Comparison of ENCODE assay signal across 8 cellular contexts in genomic region chr20:33947709-33948295, GRCh38. TPM values are rescaled to one million over a fixed set of nuclear protein-coding genes. Genes with fewer than 3 reads are reported as not detected.
A peak's percentile ranks its signal among the peaks of the same experiment; 100 is the strongest.
DNase-seq lines count a peak whose midpoint lies in the region; ATAC-seq and TF ChIP-seq lines count a peak whose summit lies in the region.

No MANE protein-coding gene starts in this region.

- POLR2A ChIA-PET in MCF 10A (lab: Yijun Ruan, JAX), result no interaction called here

- H3K27ac ChIP-seq in breast epithelium (no peak overlapping the region), fibroblast of lung (ENCODE audit: insufficient read depth, low read length) (no peak overlapping the region), spleen (no peak overlapping the region)

- H3K4me1 ChIP-seq in breast epithelium (no peaks in the 10 kb centered on the region), fibroblast of lung (ENCODE audit: control insufficient read depth, extremely low read depth, insufficient read depth, low read length) (no peaks in the 10 kb centered on the region), spleen (no peaks in the 10 kb centered on the region)

- H3K27ac Mint-ChIP-seq in MCF 10A (ENCODE audit: low read depth, unreplicated experiment), result no peak overlapping the region

- H3K4me1 Mint-ChIP-seq in MCF 10A (ENCODE audit: insufficient read depth, unreplicated experiment), result peaks cover 9% of the 10 kb centered on the region

- intact Hi-C loops in MCF 10A (cut with micrococcal nuclease), result loop anchor here (5.0 kb wide), 1 partner anchor 44 kb away; the partner anchor contains the start of gene RALY
- intact Hi-C loops in breast epithelium (cut with DNase I; ENCODE audit: low total_unique reads), result loop anchor here (5.0 kb wide), 1 partner anchor 89 kb away; no protein-coding TSS in a partner anchor
- intact Hi-C loops in spleen (cut with DNase I; ENCODE audit: low total_unique reads), result no loop called here

- H3K36me3 ChIP-seq in breast epithelium (no peaks in the 10 kb centered on the region), fibroblast of lung (ENCODE audit: control insufficient read depth, insufficient read depth, low read length) (no peaks in the 10 kb centered on the region), spleen (no peaks in the 10 kb centered on the region)

- H3K79me2 ChIP-seq in fibroblast of lung (ENCODE audit: control insufficient read depth, insufficient read depth, low read length), result no peaks in the 10 kb centered on the region

- TF ChIP-seq POLR2A in breast epithelium (IDR thresholded peaks at IDR 0.05), result no peak
- no peak for TF ChIP-seq POLR2A in spleen (IDR thresholded peaks at IDR 0.05)

- 46 to 51% (median 49%) methylated on average over 2 of the region's 2 CpGs for WGBS in spleen, 5 donors

- TF ChIP-seq CTCF in MCF 10A (IDR thresholded peaks at IDR 0.05; ENCODE audit: unreplicated experiment) (peak; percentile 63), breast epithelium (IDR thresholded peaks at IDR 0.05) (no peak), fibroblast of lung (conservative IDR thresholded peaks at IDR 0.05 in 1 of 2, IDR thresholded peaks at IDR 0.05 in 1 of 2; ENCODE audit: low read depth in 1 of 2, low read length in 2 of 2) (peak; percentile 33 to 45), spleen (IDR thresholded peaks at IDR 0.05 in 8 of 11, conservative IDR thresholded peaks at IDR 0.05 in 3 of 11) (peak in 7 of 11 experiments; percentile 33 to 56 (median 46))

- H3K27me3 ChIP-seq in breast epithelium, result no peaks in the 10 kb centered on the region
- H3K27me3 ChIP-seq in fibroblast of lung (ENCODE audit: control insufficient read depth, insufficient read depth, low read length), result peaks cover 2% of the 10 kb centered on the region
- no peaks in the 10 kb centered on the region for H3K27me3 ChIP-seq in spleen (replicated peaks in 1 of 7)

- H3K9me3 Mint-ChIP-seq in MCF 10A (ENCODE audit: unreplicated experiment), result peaks cover 11% of the 10 kb centered on the region

- no peaks in the 10 kb centered on the region for H4K20me1 ChIP-seq in fibroblast of lung (ENCODE audit: control insufficient read depth, extremely low read depth, insufficient read depth, low read length)

- BruUV-seq in MCF 10A (replicated peaks; lab: Mats Ljungman, UMichigan), result no TSS peak

- no peak overlapping the region for H3K4me3 Mint-ChIP-seq in MCF 10A (ENCODE audit: unreplicated experiment)

- H3K9ac ChIP-seq in fibroblast of lung (ENCODE audit: insufficient read depth, low read length), result no peak overlapping the region

- ATAC-seq in GM21515 (IDR thresholded peaks at IDR 0.05; ENCODE audit: unreplicated experiment) (no peak), HG02763 (IDR thresholded peaks at IDR 0.05; ENCODE audit: unreplicated experiment) (no peak)

- no peak overlapping the region for H3K4me3 ChIP-seq in breast epithelium
- H3K4me3 ChIP-seq in fibroblast of lung (replicated peaks in 1 of 4; ENCODE audit: control extremely low read depth in 1 of 4, insufficient read depth in 1 of 4, low read depth in 3 of 4, low read length in 4 of 4), result no peak overlapping the region
- H3K4me3 ChIP-seq in spleen, result no peak overlapping the region

- CTCF ChIA-PET in MCF 10A (lab: Yijun Ruan, JAX), result interaction anchor here (0.9 kb wide), 1 partner anchor 16 kb away, joined by 3 read pairs; no protein-coding TSS in a partner anchor

- DNase-seq in MCF 10A (ENCODE audit: unreplicated experiment) (peak; percentile 62), breast epithelium (ENCODE audit: low spot score in 2 of 2) (no peak), NCI-H2196 (lab: John Stamatoyannopoulos, UW; ENCODE audit: unreplicated experiment) (peak; percentile 42), fibroblast of lung (ENCODE audit: low read depth in 2 of 2) (peak; percentile 6 to 45), spleen (no peak)
- DNase-seq in activated CD4-positive, alpha-beta T cell treated with anti-CD3 and anti-CD28 coated beads, Interleukin-2, amount 50 U/mL, for 4 hours, result peak; percentile 9 to 11

- H3K4me2 ChIP-seq in fibroblast of lung (ENCODE audit: extremely low read depth, insufficient read depth, low read length), result no peak overlapping the region

- no peak overlapping the region for H2AFZ ChIP-seq in fibroblast of lung (ENCODE audit: low read length)

- H3K36me3 Mint-ChIP-seq in MCF 10A (ENCODE audit: insufficient read depth, unreplicated experiment), result no peaks in the 10 kb centered on the region

- peaks cover 12 to 19% of the 10 kb centered on the region in 2 donors for H3K9me3 ChIP-seq in breast epithelium
- no peaks in the 10 kb centered on the region for H3K9me3 ChIP-seq in fibroblast of lung (ENCODE audit: control insufficient read depth, insufficient read depth, low read depth, low read length)
- peaks cover 10 to 35% (median 26%) of the 10 kb centered on the region in 8 donors for H3K9me3 ChIP-seq in spleen

- peaks cover 11% of the 10 kb centered on the region for H3K27me3 Mint-ChIP-seq in MCF 10A (ENCODE audit: insufficient read depth, unreplicated experiment)

RNA-seq across cellular contexts. Expression of gene RALY, which starts 45.9 kb away (rescaled TPM):
- total RNA-seq in MCF 10A (2022) (113 and 120 TPM in 2 replicates), breast epithelium (100 to 1,000 TPM in 1 of 3 donors, 10 to 100 TPM in 2; 73.5 to 120 (median 96.4) TPM), fibroblast of lung (54.2 and 57.1 TPM in 2 replicates), spleen (100 to 1,000 TPM in 2 of 7 donors, 10 to 100 TPM in 5; 72.9 to 107 (median 99.5) TPM)
- polyA plus RNA-seq in fibroblast of lung (54.5 and 70.6 TPM in 2 replicates), spleen (100 to 1,000 TPM in 2 of 3 donors, 10 to 100 TPM in 1; 91.4 to 133 (median 120) TPM)
- 89.9 and 133 TPM in 2 replicates for polyA plus RNA-seq in fibroblast of lung (2012)
- polyA minus RNA-seq in fibroblast of lung (ENCODE audit: low replicate concordance), result 80.5 and 110 TPM in 2 replicates

Comparison
In these comparisons a context has a peak if more than half of its experiments do, and no peak if none do; other contexts are left out.
1. DNase-seq: peak in MCF 10A (single experiment), NCI-H2196 (single experiment), activated CD4-positive, alpha-beta T cell treated with anti-CD3 and anti-CD28 coated beads, Interleukin-2, amount 50 U/mL, for 4 hours (2 of 2) and fibroblast of lung (2 of 2); none in breast epithelium (0 of 2) and spleen (single experiment).
2. CTCF ChIP-seq: peak in MCF 10A (single experiment), fibroblast of lung (2 of 2) and spleen (7 of 11); none in breast epithelium (0 of 3).